In the genomic region with DNA sequence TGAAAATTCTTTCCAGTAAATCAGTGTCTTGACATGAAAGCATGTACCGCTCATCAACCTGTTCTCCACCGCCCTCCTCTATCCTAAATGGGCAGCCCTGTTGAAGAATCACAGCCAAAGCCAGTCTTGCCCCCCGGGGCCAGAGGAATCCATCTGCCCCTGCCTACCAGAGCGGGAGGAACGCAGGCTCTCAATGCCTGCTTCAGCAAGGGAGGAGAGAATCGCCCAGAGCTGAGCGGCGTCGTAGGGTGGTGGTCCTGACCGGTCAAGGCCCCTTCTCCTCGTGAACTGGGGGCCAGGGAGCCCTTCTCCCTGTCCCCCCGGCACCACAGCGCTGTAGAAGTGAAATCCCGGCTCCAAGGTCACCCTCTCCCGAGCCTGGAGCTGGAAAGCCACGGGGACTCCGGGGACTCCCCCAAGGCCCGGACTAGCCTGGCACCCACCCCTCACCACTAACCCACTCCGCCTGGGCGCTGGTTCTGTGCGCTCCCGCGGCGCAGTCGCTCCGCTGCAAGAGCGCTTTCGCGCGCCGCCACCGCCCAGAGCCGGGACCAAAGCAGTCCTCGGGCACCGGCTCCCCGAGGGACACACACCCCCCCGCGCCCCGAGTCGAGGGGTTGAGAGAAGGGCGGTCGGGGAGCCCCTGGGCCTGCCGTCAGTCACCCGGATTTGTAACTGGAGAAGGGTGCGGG, we compare ENCODE assay signal across 15 cellular contexts. TPM values are rescaled to one million over a fixed set of nuclear protein-coding genes. Genes with fewer than 3 reads are reported as not detected.
DNase-seq lines count a peak whose midpoint lies in the region; ATAC-seq, FAIRE-seq and TF ChIP-seq lines count a peak whose summit lies in the region.
"Had no signal": no experiment of that assay in that cellular context is flagged by ENCODE, and none has a peak within 500 bp of the region (broad histone marks: within the 10 kb centered on the region; RNA-seq: fewer than 3 reads in every experiment).

No MANE protein-coding gene starts in this region.

- no peaks in the 10 kb centered on the region for H4K20me1 ChIP-seq in endothelial cell of umbilical vein (replicated peaks; ENCODE audit: control insufficient read depth, extremely low read depth, insufficient read depth, low read length)

- peak overlapping the region; percentile 82 for H3K18ac ChIP-seq in neuronal stem cell (ENCODE audit: low read length)

- dilution Hi-C loops in endothelial cell of umbilical vein (cut with MboI; ENCODE audit: extremely low pct_ligation_motif_present, low sequenced_read_pairs) = no loop called here

- no peak overlapping the region for H2BK5ac ChIP-seq in neuronal stem cell (ENCODE audit: low read length)

- peaks cover 43% of the 10 kb centered on the region for H3K27me3 Mint-ChIP-seq in activated T-helper 2 cell treated with anti-CD3 and anti-CD28 coated beads, Interferon-gamma antibody, Interleukin-2, Interleukin-4, amounts not matched to agents 10 μg/mL and 5 μg/mL and 100 μg/mL, durations not matched to agents 14 hours and 24 hours and 36 hours (ENCODE audit: low read depth)

- H3K36me3 ChIP-seq in HUES48 (ENCODE audit: control insufficient read depth, insufficient read depth, low read length) (no peaks in the 10 kb centered on the region), endothelial cell of umbilical vein (ENCODE audit: control insufficient read depth in 2 of 2, extremely low read depth in 1 of 2, insufficient read depth in 2 of 2, low read length in 2 of 2) (no peaks in the 10 kb centered on the region), neuronal stem cell (replicated peaks in 1 of 2; ENCODE audit: control insufficient read depth in 2 of 2, insufficient read depth in 2 of 2, low read length in 2 of 2) (no peaks in the 10 kb centered on the region), vagina (no peaks in the 10 kb centered on the region)

- POLR2A ChIA-PET in endothelial cell of umbilical vein (lab: Charles Lee) = no interaction called here

- no peaks in the 10 kb centered on the region for H3K9me1 ChIP-seq in endothelial cell of umbilical vein (replicated peaks; ENCODE audit: control insufficient read depth, extremely low read depth, insufficient read depth, low read length)

- no peak overlapping the region for H3K27ac Mint-ChIP-seq in activated T-helper 2 cell treated with anti-CD3 and anti-CD28 coated beads, Interferon-gamma antibody, Interleukin-2, Interleukin-4, amounts not matched to agents 10 μg/mL and 5 μg/mL and 100 μg/mL, durations not matched to agents 14 hours and 24 hours and 36 hours
- H3K27ac Mint-ChIP-seq: activated CD4-positive, alpha-beta T cell treated with anti-CD3 and anti-CD28 coated beads, Interleukin-2, amount 10 ng/mL, durations not matched to agents 7 days and 5 days had no signal

- no peaks in the 10 kb centered on the region for H3K9me3 Mint-ChIP-seq in activated T-helper 2 cell treated with anti-CD3 and anti-CD28 coated beads, Interferon-gamma antibody, Interleukin-2, Interleukin-4, amounts not matched to agents 10 μg/mL and 5 μg/mL and 100 μg/mL, durations not matched to agents 14 hours and 24 hours and 36 hours
- H3K9me3 Mint-ChIP-seq: activated CD4-positive, alpha-beta T cell treated with anti-CD3 and anti-CD28 coated beads, Interleukin-2, amount 10 ng/mL, durations not matched to agents 7 days and 5 days had no signal

- H3K9ac ChIP-seq in HUES48 (ENCODE audit: low read depth, low read length) (no peak overlapping the region; the same call in 1 of the 2 replicates), endothelial cell of umbilical vein (replicated peaks; ENCODE audit: extremely low read depth, insufficient read depth, low read length) (no peak overlapping the region), neuronal stem cell (ENCODE audit: low read depth, low read length, poor library complexity) (no peak overlapping the region)

- no peak overlapping the region for H3K4ac ChIP-seq in neuronal stem cell (ENCODE audit: low read length)

- peak overlapping the region; percentile 52 for H3K23ac ChIP-seq in neuronal stem cell (ENCODE audit: low read depth, low read length, poor library complexity)

- FAIRE-seq in endothelial cell of umbilical vein (lab: Jason Lieb, UNC) = no peak
- FAIRE-seq: GM18507 had no signal

- H3K79me2 ChIP-seq in endothelial cell of umbilical vein (ENCODE audit: control insufficient read depth, insufficient read depth, low read length) = no peaks in the 10 kb centered on the region

- no peaks in the 10 kb centered on the region for H3K4me1 Mint-ChIP-seq in activated T-helper 2 cell treated with anti-CD3 and anti-CD28 coated beads, Interferon-gamma antibody, Interleukin-2, Interleukin-4, amounts not matched to agents 10 μg/mL and 5 μg/mL and 100 μg/mL, durations not matched to agents 14 hours and 24 hours and 36 hours (ENCODE audit: low read depth)
- H3K4me1 Mint-ChIP-seq: activated CD4-positive, alpha-beta T cell treated with anti-CD3 and anti-CD28 coated beads, Interleukin-2, amount 10 ng/mL, durations not matched to agents 7 days and 5 days had no signal

- H3K79me1 ChIP-seq in neuronal stem cell (ENCODE audit: low read depth, low read length) = no peaks in the 10 kb centered on the region

- no peak for TF ChIP-seq POLR2A in endothelial cell of umbilical vein (IDR thresholded peaks at IDR 0.05; ENCODE audit: low read depth, low read length)
- no peak for TF ChIP-seq POLR2A in vagina (IDR thresholded peaks at IDR 0.05)

- no peak overlapping the region for H2BK120ac ChIP-seq in neuronal stem cell (ENCODE audit: low read depth, low read length)

- WGBS in neuronal stem cell (ENCODE audit: extremely low coverage in 2 of 2, insufficient read length in 2 of 2, insufficient replicate concordance in 1 of 2), 2 donors = no CpG with 5 or more reads among the region's 45 CpGs

- H3K4me1 ChIP-seq in HUES48 (ENCODE audit: control insufficient read depth, insufficient read depth, low read length) (peaks cover 3% of the 10 kb centered on the region; the same call in 1 of the 2 replicates), endothelial cell of umbilical vein (ENCODE audit: control insufficient read depth, extremely low read depth, insufficient read depth, low read length) (no peaks in the 10 kb centered on the region), neuronal stem cell (ENCODE audit: control insufficient read depth in 2 of 2, insufficient read depth in 1 of 2, low read depth in 1 of 2, low read length in 2 of 2) (peaks cover 0 to 4% of the 10 kb centered on the region in 2 donors), vagina (peaks cover 8% of the 10 kb centered on the region)

- TF ChIP-seq CTCF in endothelial cell of umbilical vein (IDR thresholded peaks at IDR 0.05; ENCODE audit: extremely low read depth in 1 of 2, insufficient read depth in 1 of 2, low read depth in 1 of 2, low read length in 2 of 2) = no peak
- TF ChIP-seq CTCF in vagina (IDR thresholded peaks at IDR 0.05) = no peak

- H3K27me3 ChIP-seq in HUES48 (ENCODE audit: control insufficient read depth, insufficient read depth, low read length) (peaks cover 68% of the 10 kb centered on the region), endothelial cell of umbilical vein (ENCODE audit: control insufficient read depth in 2 of 2, insufficient read depth in 2 of 2, low read length in 2 of 2) (peaks cover 26 to 48% of the 10 kb centered on the region in 2 experiments), neuronal stem cell (ENCODE audit: control insufficient read depth in 3 of 3, insufficient read depth in 3 of 3, low read depth in 1 of 3, low read length in 3 of 3) (peaks cover 2 to 67% (median 44%) of the 10 kb centered on the region in 3 experiments), vagina (peaks cover 8% of the 10 kb centered on the region)

- BruUV-seq in endothelial cell of umbilical vein (replicated peaks; lab: Mats Ljungman, UMichigan) = no TSS peak

- DNase-seq in Daoy (ENCODE audit: low read depth) = peak; percentile 28
- DNase-seq in endothelial cell of umbilical vein (ENCODE audit: low read depth, low spot score) = no peak
- DNase-seq in neuronal stem cell (ENCODE audit: low spot score) = no peak
- no peak for DNase-seq in activated T-helper 2 cell treated with anti-CD3 and anti-CD28 coated beads, Interferon-gamma antibody, Interleukin-2, Interleukin-4, amounts not matched to agents 10 μg/mL and 5 μg/mL and 100 μg/mL, durations not matched to agents 14 hours and 24 hours and 36 hours (ENCODE audit: low spot score)
- no peak for DNase-seq in vagina (ENCODE audit: extremely low spot score in 2 of 2)
- no peak for DNase-seq in T-helper 9 cell
- DNase-seq: activated CD4-positive, alpha-beta T cell treated with anti-CD3 and anti-CD28 coated beads, Interleukin-2, amount 10 ng/mL, durations not matched to agents 7 days and 5 days; GF-D8; HCEC 1CT; T-helper 2 cell had no signal

- CTCF ChIA-PET in endothelial cell of umbilical vein (lab: Charles Lee) = interaction anchor here (1.3 kb wide), 1 partner anchor 193 kb away, joined by 3 read pairs; no protein-coding TSS in a partner anchor

- H2AFZ ChIP-seq in endothelial cell of umbilical vein (ENCODE audit: low read depth, low read length) (no peak overlapping the region), neuronal stem cell (ENCODE audit: low read length) (peak overlapping the region; percentile 87)
- H2AFZ ChIP-seq: PC-9 had no signal

- no peak overlapping the region for H4K8ac ChIP-seq in neuronal stem cell (ENCODE audit: low read depth, low read length)

- no peaks in the 10 kb centered on the region for H3K36me3 Mint-ChIP-seq in activated T-helper 2 cell treated with anti-CD3 and anti-CD28 coated beads, Interferon-gamma antibody, Interleukin-2, Interleukin-4, amounts not matched to agents 10 μg/mL and 5 μg/mL and 100 μg/mL, durations not matched to agents 14 hours and 24 hours and 36 hours (ENCODE audit: low read depth)

- H4K91ac ChIP-seq in neuronal stem cell (ENCODE audit: low read depth, low read length, poor library complexity) = no peak overlapping the region

- no peak for ATAC-seq in GM18498 (IDR thresholded peaks at IDR 0.05; ENCODE audit: unreplicated experiment)

- H2BK12ac ChIP-seq in neuronal stem cell (ENCODE audit: low read length) = no peak overlapping the region

- H2AK5ac ChIP-seq in neuronal stem cell (ENCODE audit: low read depth, low read length) = no peak overlapping the region

- H3K4me2 ChIP-seq in endothelial cell of umbilical vein (ENCODE audit: insufficient read depth, low read length) (no peak overlapping the region), neuronal stem cell (ENCODE audit: insufficient read depth, low read length, poor library complexity, severe bottlenecking) (peak overlapping the region; percentile 86)
- H3K4me2 ChIP-seq: PC-9 had no signal

- peak overlapping the region; percentile 93 for H3K4me3 ChIP-seq in HUES48 (ENCODE audit: low read depth, low read length)
- no peak overlapping the region for H3K4me3 ChIP-seq in endothelial cell of umbilical vein (replicated peaks in 1 of 3; ENCODE audit: insufficient read depth in 1 of 3, low read depth in 1 of 3, low read length in 3 of 3)
- H3K4me3 ChIP-seq in neuronal stem cell (ENCODE audit: low read length in 2 of 2) = peak overlapping the region in 1 of 2 donors; percentile 79
- H3K4me3 ChIP-seq in vagina = no peak overlapping the region
- H3K4me3 ChIP-seq: PC-9 had no signal

- H3K27ac ChIP-seq in HUES48 (ENCODE audit: low read depth, low read length) (no peak overlapping the region), endothelial cell of umbilical vein (ENCODE audit: insufficient read depth, low read depth, low read length) (no peak overlapping the region), neuronal stem cell (replicated peaks; ENCODE audit: low read length) (no peak overlapping the region), vagina (no peak overlapping the region)
- H3K27ac ChIP-seq: C4-2B, PC-9 had no signal

- H3K4me3 Mint-ChIP-seq in activated T-helper 2 cell treated with anti-CD3 and anti-CD28 coated beads, Interferon-gamma antibody, Interleukin-2, Interleukin-4, amounts not matched to agents 10 μg/mL and 5 μg/mL and 100 μg/mL, durations not matched to agents 14 hours and 24 hours and 36 hours (ENCODE audit: low read depth) = no peak overlapping the region
- H3K4me3 Mint-ChIP-seq: activated CD4-positive, alpha-beta T cell treated with anti-CD3 and anti-CD28 coated beads, Interleukin-2, amount 10 ng/mL, durations not matched to agents 7 days and 5 days had no signal

- H3K9me3 ChIP-seq in HUES48 (ENCODE audit: control insufficient read depth, insufficient read depth, low read length) = no peaks in the 10 kb centered on the region
- no peaks in the 10 kb centered on the region for H3K9me3 ChIP-seq in endothelial cell of umbilical vein (replicated peaks; ENCODE audit: control insufficient read depth, insufficient read depth, low read length)
- no peaks in the 10 kb centered on the region for H3K9me3 ChIP-seq in neuronal stem cell (replicated peaks in 1 of 2; ENCODE audit: control insufficient read depth in 2 of 2, insufficient read depth in 1 of 2, low read depth in 1 of 2, low read length in 2 of 2)
- no peaks in the 10 kb centered on the region for H3K9me3 ChIP-seq in vagina

- peak overlapping the region; percentile 31 for H3K14ac ChIP-seq in neuronal stem cell (ENCODE audit: low read length)

- no peak overlapping the region for H2BK15ac ChIP-seq in neuronal stem cell (ENCODE audit: low read length)

- intact Hi-C loops in endothelial cell of umbilical vein (cut with micrococcal nuclease) = no loop called here
- intact Hi-C loops in activated T-helper 2 cell treated with anti-CD3 and anti-CD28 coated beads, Interferon-gamma antibody, Interleukin-2, Interleukin-4, amounts not matched to agents 10 μg/mL and 5 μg/mL and 100 μg/mL, durations not matched to agents 14 hours and 24 hours and 36 hours (cut with micrococcal nuclease) = no loop called here
- intact Hi-C loops in vagina (cut with DNase I) = no loop called here

RNA-seq across cellular contexts. Expression of a gene that starts 0.7 kb away (rescaled TPM):
- 0.33 and 0.57 TPM in 2 replicates for total RNA-seq in Daoy (2014; rRNA removed; shearing (Covaris generic))
- not detected in 2 replicates for total RNA-seq in endothelial cell of umbilical vein
- not detected in 2 replicates for polyA plus RNA-seq in endothelial cell of umbilical vein
- not detected in 2 replicates for polyA plus RNA-seq in endothelial cell of umbilical vein (2011; cell fraction: cytosol; rRNA removed)
- polyA plus RNA-seq in endothelial cell of umbilical vein (2011; cell fraction: nucleus; rRNA removed) = not detected in 2 replicates
- polyA plus RNA-seq in endothelial cell of umbilical vein (2012) = not detected in 2 replicates
- polyA minus RNA-seq in endothelial cell of umbilical vein = not detected in 2 replicates
- polyA minus RNA-seq in endothelial cell of umbilical vein (2011; cell fraction: cytosol; rRNA and poly(A)+ RNA removed) = not detected
- not detected in 2 replicates for polyA minus RNA-seq in endothelial cell of umbilical vein (2011; cell fraction: nucleus; rRNA and poly(A)+ RNA removed)
- polyA plus RNA-seq in neuronal stem cell (2013, experiment 1 of 2) = 0.01 TPM
- 0.01 TPM for polyA plus RNA-seq in neuronal stem cell (2013, experiment 2 of 2)
- total RNA-seq in activated T-helper 2 cell treated with anti-CD3 and anti-CD28 coated beads, Interferon-gamma antibody, Interleukin-2, Interleukin-4, amounts not matched to agents 10 μg/mL and 5 μg/mL and 100 μg/mL, durations not matched to agents 14 hours and 24 hours and 36 hours = not detected in 2 replicates
- not detected for total RNA-seq in vagina
- total RNA-seq: activated CD4-positive, alpha-beta T cell treated with anti-CD3 and anti-CD28 coated beads, Interleukin-2, amount 10 ng/mL, durations not matched to agents 7 days and 5 days; PC-9 had no signal
